Comparison of ENCODE assay signal across 21 cellular contexts in the genomic region with DNA sequence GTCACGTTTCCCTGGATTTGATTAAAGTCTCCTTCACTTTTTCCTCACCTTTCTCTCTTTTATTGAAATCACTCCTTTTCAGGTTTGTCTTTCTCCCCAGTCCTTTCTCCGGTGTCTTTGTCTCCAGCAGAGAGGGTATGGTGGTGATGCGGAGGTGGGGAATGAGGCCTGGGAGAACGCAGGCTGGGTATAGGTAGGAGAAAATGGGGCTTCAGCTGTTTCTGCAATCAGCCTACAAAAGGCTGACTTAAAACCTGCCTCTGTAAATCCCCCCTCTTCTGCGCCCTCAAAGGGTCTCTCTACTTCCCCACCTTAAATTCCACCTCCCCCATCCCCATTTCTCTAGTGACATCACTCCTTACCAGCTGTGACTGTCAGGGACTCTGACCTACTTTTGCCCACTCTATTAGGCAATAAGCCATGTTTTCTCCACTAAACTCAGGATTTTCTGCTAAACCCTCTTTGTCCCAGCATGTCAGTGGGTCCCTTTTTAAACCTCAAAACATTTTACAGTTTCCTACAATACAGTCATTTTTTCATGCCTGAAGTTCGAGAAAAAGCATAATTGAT. TPM values are rescaled to one million over a fixed set of nuclear protein-coding genes. Genes with fewer than 3 reads are reported as not detected.
A peak's percentile ranks its signal among the peaks of the same experiment; 100 is the strongest.
DNase-seq lines count a peak whose midpoint lies in the region; ATAC-seq and TF ChIP-seq lines count a peak whose summit lies in the region.
"Had no signal": no experiment of that assay in that cellular context is flagged by ENCODE, and none has a peak within 500 bp of the region (broad histone marks: within the 10 kb centered on the region; RNA-seq: fewer than 3 reads in every experiment).

No MANE protein-coding gene starts in this region.

- no peak overlapping the region for H2AK5ac ChIP-seq in H9 (ENCODE audit: insufficient read length, low read length)

- no peaks in the 10 kb centered on the region for H4K20me1 ChIP-seq in H9 (ENCODE audit: control insufficient read depth, insufficient read depth, insufficient read length)

- no peak overlapping the region for H4K91ac ChIP-seq in H9 (ENCODE audit: insufficient read length, low read depth, low read length)

- H3K36me3 ChIP-seq in sigmoid colon = no peaks in the 10 kb centered on the region

- peak overlapping the region; percentile 24; the same call in 1 of the 2 replicates for H3K14ac ChIP-seq in H9 (ENCODE audit: insufficient read depth, low read length)

- DNase-seq in H9 (no peak), islet precursor cell (peak; percentile 69), sigmoid colon (no peak), right cardiac atrium (no peak), dorsolateral prefrontal cortex (no peak)
- no peak for DNase-seq in effector memory CD8-positive, alpha-beta T cell
- DNase-seq: anterior cingulate cortex; CD4-positive, alpha-beta memory T cell; cerebellar nuclear complex; effector memory CD4-positive, alpha-beta T cell; HFFc6; KG1; kidney; natural killer cell; NCI-H2081 treated with DMSO at 0.1 percent for 48 hours; NCI-H524 treated with DMSO at 0.1 percent for 48 hours; Right ventricle myocardium superior; T-cell had no signal

- TF ChIP-seq CTCF in H9 (conservative IDR thresholded peaks at IDR 0.05) (no peak), brain (conservative IDR thresholded peaks at IDR 0.05) (no peak), sigmoid colon (IDR thresholded peaks at IDR 0.05) (no peak), dorsolateral prefrontal cortex (IDR thresholded peaks at IDR 0.05 in 54 of 56, conservative IDR thresholded peaks at IDR 0.05 in 2 of 56; ENCODE audit: low read depth in 1 of 56, partially characterized antibody in 56 of 56) (no peak)

- H3K56ac ChIP-seq in H9 (ENCODE audit: insufficient read length, low read depth, low read length) = no peak overlapping the region

- H3K27ac Mint-ChIP-seq in H9 (peak overlapping the region; percentile 59 to 99 (median 90)), brain (peak overlapping the region in 4 of 5 experiments; percentile 78 to 93 (median 88))
- H3K27ac Mint-ChIP-seq in effector memory CD8-positive, alpha-beta T cell = no peak overlapping the region
- H3K27ac Mint-ChIP-seq: HFFc6, natural killer cell, T-cell had no signal

- H2BK5ac ChIP-seq in H9 (ENCODE audit: insufficient read length, low read length) = no peak overlapping the region

- no peaks in the 10 kb centered on the region for H3K79me2 ChIP-seq in H9 (ENCODE audit: insufficient read depth, low read length)

- no peaks in the 10 kb centered on the region for H3K23me2 ChIP-seq in H9 (ENCODE audit: insufficient read length, low read depth, low read length, poor library complexity, severe bottlenecking)

- no peak overlapping the region for H4K8ac ChIP-seq in H9 (replicated peaks; ENCODE audit: insufficient read length, low read depth, low read length)

- TF ChIP-seq POLR2A in sigmoid colon (IDR thresholded peaks at IDR 0.05) = no peak

- TF ChIP-seq EP300 in sigmoid colon (IDR thresholded peaks at IDR 0.05) = no peak

- H3K4me1 Mint-ChIP-seq in H9 (peaks cover 37% of the 10 kb centered on the region in 2 experiments), brain (peaks cover 25% of the 10 kb centered on the region)
- no peaks in the 10 kb centered on the region for H3K4me1 Mint-ChIP-seq in effector memory CD8-positive, alpha-beta T cell (ENCODE audit: low read depth in 2 of 2)
- H3K4me1 Mint-ChIP-seq: natural killer cell had no signal

- H3T11ph ChIP-seq in H9 (ENCODE audit: low read length) = no peak overlapping the region

- no peak overlapping the region for H2BK12ac ChIP-seq in H9 (ENCODE audit: insufficient read length, low read depth, low read length)

- no peak overlapping the region for H3K4me2 ChIP-seq in H9 (ENCODE audit: insufficient read depth, insufficient read length, low read length)

- no peak overlapping the region for H2BK15ac ChIP-seq in H9 (ENCODE audit: low read depth, low read length)

- peak overlapping the region; percentile 97 for H2BK20ac ChIP-seq in H9 (ENCODE audit: low read depth, low read length, poor library complexity, severe bottlenecking)

- H3K9me3 Mint-ChIP-seq in H9 (peaks cover 6% of the 10 kb centered on the region in 2 experiments; a peak in 4 of 5 replicates), brain (peaks cover 0 to 6% (median 2%) of the 10 kb centered on the region in 5 experiments)
- H3K9me3 Mint-ChIP-seq in effector memory CD8-positive, alpha-beta T cell = no peaks in the 10 kb centered on the region
- H3K9me3 Mint-ChIP-seq: CD4-positive, alpha-beta memory T cell; HFFc6; natural killer cell; T-cell had no signal

- H3K9me3 ChIP-seq in H9 (ENCODE audit: control insufficient read depth, low read depth, low read length) = no peaks in the 10 kb centered on the region
- H3K9me3 ChIP-seq in sigmoid colon = no peaks in the 10 kb centered on the region
- H3K9me3 ChIP-seq in right cardiac atrium (ENCODE audit: control insufficient read depth, low read length) = no peaks in the 10 kb centered on the region

- no peak overlapping the region for H3K23ac ChIP-seq in H9 (ENCODE audit: insufficient read length, low read depth, low read length)

- H3K27ac ChIP-seq in H9 (ENCODE audit: insufficient read length, low read depth, low read length) (no peak overlapping the region), sigmoid colon (peak overlapping the region; percentile 16 to 86 (median 84)), right cardiac atrium (ENCODE audit: low read length) (no peak overlapping the region), dorsolateral prefrontal cortex (peak overlapping the region in 22 of 59 donors; percentile 3 to 69 (median 41))

- H3K27me3 ChIP-seq in H9 (ENCODE audit: insufficient read depth, low read length) (no peaks in the 10 kb centered on the region), sigmoid colon (no peaks in the 10 kb centered on the region), right cardiac atrium (ENCODE audit: control insufficient read depth, insufficient read depth) (no peaks in the 10 kb centered on the region), dorsolateral prefrontal cortex (no peaks in the 10 kb centered on the region)

- H3K18ac ChIP-seq in H9 (ENCODE audit: insufficient read length, low read depth, low read length) = no peak overlapping the region

- no peak overlapping the region for H2BK120ac ChIP-seq in H9 (ENCODE audit: low read depth, low read length, poor library complexity, severe bottlenecking)

- no peak overlapping the region; the same call in 1 of the 2 replicates for H3K4ac ChIP-seq in H9 (ENCODE audit: low read depth, low read length)

- H3K27me3 Mint-ChIP-seq in H9 (ENCODE audit: low read depth) (no peaks in the 10 kb centered on the region), brain (no peaks in the 10 kb centered on the region)
- H3K27me3 Mint-ChIP-seq in effector memory CD8-positive, alpha-beta T cell = peaks cover 0 to 9% of the 10 kb centered on the region in 2 donors
- H3K27me3 Mint-ChIP-seq: T-cell had no signal

- H2AFZ ChIP-seq in H9 (ENCODE audit: low read length) = peak overlapping the region; percentile 85

- no peaks in the 10 kb centered on the region for H3K79me1 ChIP-seq in H9 (ENCODE audit: insufficient read depth, low read depth, low read length, poor library complexity, severe bottlenecking)

- peak overlapping the region in 1 of 2 experiments; percentile 22; a peak in 1 of 5 replicates for H3K4me3 Mint-ChIP-seq in H9
- H3K4me3 Mint-ChIP-seq in brain = peak overlapping the region; percentile 20 to 55 (median 38)
- no peak overlapping the region for H3K4me3 Mint-ChIP-seq in effector memory CD8-positive, alpha-beta T cell
- H3K4me3 Mint-ChIP-seq: HFFc6, natural killer cell, T-cell had no signal

- ATAC-seq in right cardiac atrium (no peak), GM21786 (IDR thresholded peaks at IDR 0.05; ENCODE audit: unreplicated experiment) (no peak)
- no peak for ATAC-seq in effector memory CD8-positive, alpha-beta T cell (replicated peaks)
- ATAC-seq: natural killer cell, T-cell had no signal

- H3K4me1 ChIP-seq in H9 (ENCODE audit: insufficient read depth, low read length) (peaks cover 9% of the 10 kb centered on the region; the same call in 1 of the 2 replicates), sigmoid colon (peaks cover 0 to 58% (median 42%) of the 10 kb centered on the region in 4 donors), right cardiac atrium (ENCODE audit: control insufficient read depth, insufficient read depth, low read length) (peaks cover 2% of the 10 kb centered on the region)

- no peak overlapping the region for H3K4me3 ChIP-seq in sigmoid colon
- no peak overlapping the region for H3K4me3 ChIP-seq in right cardiac atrium (ENCODE audit: low read length)
- H3K4me3 ChIP-seq in dorsolateral prefrontal cortex = no peak overlapping the region

- no peak overlapping the region for H4K5ac ChIP-seq in H9 (ENCODE audit: insufficient read length, low read depth, low read length)

- H3K36me3 Mint-ChIP-seq in H9 (ENCODE audit: insufficient read depth in 1 of 3, low read depth in 3 of 3) (peaks cover 2 to 6% (median 5%) of the 10 kb centered on the region in 3 experiments; a peak in 2 of 7 replicates), brain (no peaks in the 10 kb centered on the region)
- H3K36me3 Mint-ChIP-seq in effector memory CD8-positive, alpha-beta T cell (ENCODE audit: insufficient read depth) = no peaks in the 10 kb centered on the region
- H3K36me3 Mint-ChIP-seq: CD4-positive, alpha-beta memory T cell; natural killer cell; T-cell had no signal

- H3K9ac ChIP-seq in H9 (ENCODE audit: extremely low read depth, insufficient read length, low read length) = no peak overlapping the region

- WGBS in H9 (ENCODE audit: extremely low coverage, insufficient read length, low lambda C conversion rate) = no CpG with 5 or more reads among the region's 6 CpGs
- WGBS in sigmoid colon, 2 donors = 72 to 91% methylated on average over 6 of the region's 6 CpGs
- WGBS in right cardiac atrium = 73% methylated on average over 6 of the region's 6 CpGs

- intact Hi-C loops in sigmoid colon (cut with DNase I) = loop anchor here (5.0 to 10.0 kb wide), 2 partner anchors 53 to 375 kb away; no protein-coding TSS in a partner anchor
- intact Hi-C loops in right cardiac atrium (cut with DNase I) = loop anchor here (5.0 to 10.0 kb wide), 5 partner anchors 128 to 355 kb away; a partner anchor contains a TSS
- intact Hi-C loops in dorsolateral prefrontal cortex (cut with DNase I) = loop anchor here in 1 of 2 donors (10.0 kb wide), 1 partner anchor 355 kb away; no protein-coding TSS in a partner anchor

RNA-seq across cellular contexts. Expression of a gene that starts 8.1 kb away (rescaled TPM):
- 80.2 and 87.7 TPM in 2 replicates for total RNA-seq in H9 (2021)
- 5.4 TPM for polyA plus RNA-seq in brain (ENCODE audit: insufficient read depth, low read depth, low replicate concordance)
- total RNA-seq in sigmoid colon = 10 to 100 TPM; 52.3 to 60.4 (median 57.6) TPM
- 1 to 10 TPM in 2 of 3 donors, under 1 TPM in 1; 0.23 to 8.5 (median 8.4) TPM for polyA plus RNA-seq in sigmoid colon
- total RNA-seq in right cardiac atrium = 10 to 100 TPM; 11.3 to 17.6 (median 15.3) TPM
- polyA plus RNA-seq in right cardiac atrium = 12.0 TPM
- 10 to 100 TPM; 26.8 to 88.1 (median 51.3) TPM for total RNA-seq in dorsolateral prefrontal cortex

RNA-seq across cellular contexts. Expression of a gene that starts 27.1 kb away (rescaled TPM):
- 0.09 and 0.26 TPM in 2 replicates for total RNA-seq in H9 (2021)
- polyA plus RNA-seq in brain (ENCODE audit: insufficient read depth, low read depth, low replicate concordance) = 0.42 TPM
- 100 to 1,000 TPM in 3 of 4 donors, 10 to 100 TPM in 1; 33.3 to 313 (median 209) TPM for total RNA-seq in sigmoid colon
- polyA plus RNA-seq in sigmoid colon = 10 to 100 TPM in 1 of 3 donors, 1 to 10 TPM in 2; 6.2 to 36.0 (median 7.2) TPM
- total RNA-seq in right cardiac atrium = 10 to 100 TPM; 13.5 to 44.5 (median 22.6) TPM
- 49.4 TPM for polyA plus RNA-seq in right cardiac atrium
- 1 to 10 TPM in 33 of 120 experiments, under 1 TPM in 64, not detected in 23; 0.16 to 4.5 (median 0.75) TPM for total RNA-seq in dorsolateral prefrontal cortex
- total RNA-seq: CD4-positive, alpha-beta memory T cell; lung microvascular endothelial cell; natural killer cell; T-cell had no signal
- polyA plus RNA-seq: CD4-positive, alpha-beta memory T cell had no signal

Comparison
In these comparisons a context has a peak if more than half of its experiments do, and no peak if none do; other contexts are left out.
1. H3K27ac ChIP-seq: peak in sigmoid colon (4 of 4); none in H9 (single experiment) and right cardiac atrium (single experiment).
2. H3K27ac Mint-ChIP-seq: peak in H9 (3 of 3) and brain (4 of 5); none in effector memory CD8-positive, alpha-beta T cell (0 of 2).
3. H3K4me3 Mint-ChIP-seq: peak in brain (5 of 5); none in effector memory CD8-positive, alpha-beta T cell (0 of 2).